9 cellular contexts compared by ENCODE assay signal in genomic region chr1:16903054-16903453, GRCh38. TPM values are rescaled to one million over a fixed set of nuclear protein-coding genes. Genes with fewer than 3 reads are reported as not detected.
A peak's percentile ranks its signal among the peaks of the same experiment; 100 is the strongest.
DNase-seq lines count a peak whose midpoint lies in the region; ATAC-seq and TF ChIP-seq lines count a peak whose summit lies in the region.
"Had no signal": no experiment of that assay in that cellular context is flagged by ENCODE, and none has a peak within 500 bp of the region (broad histone marks: within the 10 kb centered on the region; RNA-seq: fewer than 3 reads in every experiment).

No MANE protein-coding gene starts in this region.

- no peak overlapping the region for H3K27ac Mint-ChIP-seq in activated T-cell treated with anti-CD3 and anti-CD28 coated beads, Interleukin-2, amount 50 U/mL, for 24 hours
- H3K27ac Mint-ChIP-seq: T-helper 1 cell treated with Interleukin-12 subunit alpha and Interleukin-12 subunit beta and Interleukin-4 antibody, amounts not matched to agents 30 μg/mL and 1 μg/mL, for 36 hours had no signal

- H3K27ac ChIP-seq in substantia nigra (ENCODE audit: low read depth, low read length, poor library complexity, severe bottlenecking) = peak overlapping the region; percentile 19

- H3K27me3 Mint-ChIP-seq in activated T-cell treated with anti-CD3 and anti-CD28 coated beads, Interleukin-2, amount 50 U/mL, for 24 hours = no peaks in the 10 kb centered on the region
- no peaks in the 10 kb centered on the region for H3K27me3 Mint-ChIP-seq in activated T-cell treated with anti-CD3 and anti-CD28 coated beads, Interleukin-2, amount 50 U/mL, for 4 hours (ENCODE audit: low read depth)

- in situ Hi-C loops in G401 (cut with HindIII; ENCODE audit: low sequenced_read_pairs) = no loop called here

- H3K4me3 ChIP-seq in fibroblast of pulmonary artery (replicated peaks; ENCODE audit: low read depth, low read length) = no peak overlapping the region

- no peak for DNase-seq in activated T-cell treated with anti-CD3 and anti-CD28 coated beads, Interleukin-2, amount 50 U/mL, for 24 hours
- no peak for DNase-seq in activated T-cell treated with anti-CD3 and anti-CD28 coated beads, Interleukin-2, amount 50 U/mL, for 4 hours
- DNase-seq in RPMI8226 (peak; percentile 47), fibroblast of pulmonary artery (ENCODE audit: low read depth) (peak; percentile 48), substantia nigra (lab: John Stamatoyannopoulos, UW) (peak in 1 of 49 donors; percentile 17), G401 (ENCODE audit: low spot score) (no peak)

- no peak for ATAC-seq in activated T-cell treated with anti-CD3 and anti-CD28 coated beads, Interleukin-2, amount 50 U/mL, for 4 hours
- no peak for ATAC-seq in GM18867 (IDR thresholded peaks at IDR 0.05; ENCODE audit: unreplicated experiment)
- ATAC-seq in GM21526 (IDR thresholded peaks at IDR 0.05; ENCODE audit: low FRiP score, unreplicated experiment) = no peak

- no peaks in the 10 kb centered on the region for H3K36me3 Mint-ChIP-seq in activated T-cell treated with anti-CD3 and anti-CD28 coated beads, Interleukin-2, amount 50 U/mL, for 24 hours (ENCODE audit: low read depth)
- no peaks in the 10 kb centered on the region for H3K36me3 Mint-ChIP-seq in activated T-cell treated with anti-CD3 and anti-CD28 coated beads, Interleukin-2, amount 50 U/mL, for 4 hours (ENCODE audit: insufficient read depth)

- peaks cover 41% of the 10 kb centered on the region for H3K4me1 Mint-ChIP-seq in activated T-cell treated with anti-CD3 and anti-CD28 coated beads, Interleukin-2, amount 50 U/mL, for 24 hours (ENCODE audit: low read depth)
- H3K4me1 Mint-ChIP-seq in activated T-cell treated with anti-CD3 and anti-CD28 coated beads, Interleukin-2, amount 50 U/mL, for 4 hours (ENCODE audit: low read depth) = peaks cover 20% of the 10 kb centered on the region

- peak overlapping the region; percentile 28 for H3K4me3 Mint-ChIP-seq in activated T-cell treated with anti-CD3 and anti-CD28 coated beads, Interleukin-2, amount 50 U/mL, for 24 hours
- H3K4me3 Mint-ChIP-seq in activated T-cell treated with anti-CD3 and anti-CD28 coated beads, Interleukin-2, amount 50 U/mL, for 4 hours = no peak overlapping the region
- H3K4me3 Mint-ChIP-seq: T-helper 1 cell treated with Interleukin-12 subunit alpha and Interleukin-12 subunit beta and Interleukin-4 antibody, amounts not matched to agents 30 μg/mL and 1 μg/mL, for 36 hours had no signal

- H3K9me3 Mint-ChIP-seq in activated T-cell treated with anti-CD3 and anti-CD28 coated beads, Interleukin-2, amount 50 U/mL, for 24 hours = no peaks in the 10 kb centered on the region
- no peaks in the 10 kb centered on the region for H3K9me3 Mint-ChIP-seq in activated T-cell treated with anti-CD3 and anti-CD28 coated beads, Interleukin-2, amount 50 U/mL, for 4 hours

- no peak for TF ChIP-seq CTCF in fibroblast of pulmonary artery (IDR thresholded peaks at IDR 0.05; ENCODE audit: low read length, missing control alignments)

RNA-seq across cellular contexts. Expression of gene RNU1-2, which starts 7.3 kb away (rescaled TPM):
- 1,000 to 10,000 TPM; 1,321 to 1,622 (median 1,616) TPM for total RNA-seq in activated T-cell treated with anti-CD3 and anti-CD28 coated beads, Interleukin-2, amount 50 U/mL, for 4 hours
- total RNA-seq in G401 (2014; rRNA removed; shearing (Covaris generic)) = not detected in 2 replicates

RNA-seq across cellular contexts. Expression of gene CROCC, which starts 18.7 kb away (rescaled TPM):
- total RNA-seq in activated T-cell treated with anti-CD3 and anti-CD28 coated beads, Interleukin-2, amount 50 U/mL, for 4 hours = 10 to 100 TPM; 20.0 to 24.7 (median 20.3) TPM
- total RNA-seq in G401 (2014; rRNA removed; shearing (Covaris generic)) = 29.7 and 64.4 TPM in 2 replicates

Comparison
In these comparisons a context has a peak if more than half of its experiments do, and no peak if none do; other contexts are left out.
1. DNase-seq: peak in RPMI8226 (single experiment) and fibroblast of pulmonary artery (single experiment); none in activated T-cell treated with anti-CD3 and anti-CD28 coated beads, Interleukin-2, amount 50 U/mL, for 24 hours (single experiment), activated T-cell treated with anti-CD3 and anti-CD28 coated beads, Interleukin-2, amount 50 U/mL, for 4 hours (single experiment) and G401 (single experiment).
2. RNA of gene RNU1-2, which starts 7.3 kb away (total RNA-seq): 1,321 to 1,622 TPM in activated T-cell treated with anti-CD3 and anti-CD28 coated beads, Interleukin-2, amount 50 U/mL, for 4 hours; not detected in G401; every median in the first group is over 1,000 times any median in the second.